In the genomic region with DNA sequence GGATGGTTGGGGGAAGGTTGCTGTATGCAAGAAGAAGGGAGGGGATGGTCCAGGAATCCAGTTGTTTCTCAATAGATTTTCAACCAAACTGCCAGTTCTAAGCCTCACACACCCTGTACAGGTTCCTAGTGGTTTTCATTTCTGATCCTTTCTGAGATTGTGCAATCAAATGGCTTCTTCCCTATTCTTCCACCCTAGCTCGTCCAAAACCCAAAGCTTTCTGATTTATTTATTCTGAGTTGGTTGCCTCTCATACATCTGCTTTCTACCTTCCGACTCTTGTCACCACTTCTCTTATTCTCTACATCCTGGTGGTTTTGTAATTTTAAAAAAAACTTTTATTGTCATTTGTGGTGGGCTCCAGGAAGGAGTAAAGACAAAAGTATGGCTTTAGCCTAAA, we compare ENCODE assay signal across 17 cellular contexts. TPM values are rescaled to one million over a fixed set of nuclear protein-coding genes. Genes with fewer than 3 reads are reported as not detected.
"Had no signal": no experiment of that assay in that cellular context is flagged by ENCODE, and none has a peak within 500 bp of the region (broad histone marks: within the 10 kb centered on the region; RNA-seq: fewer than 3 reads in every experiment).

No MANE protein-coding gene starts in this region.

- DNase-seq: activated CD4-positive, alpha-beta T cell treated with anti-CD3 and anti-CD28 coated beads for 36 hours; activated CD4-positive, alpha-beta T cell treated with anti-CD3 and anti-CD28 coated beads, Interleukin-2, amount 50 U/mL, for 48 hours; activated naive CD4-positive, alpha-beta T cell; activated naive CD8-positive, alpha-beta T cell treated with anti-CD3 and anti-CD28 coated beads for 36 hours; activated T-cell treated with anti-CD3 and anti-CD28 coated beads for 4 hours; amniotic stem cell; effector CD4-positive, alpha-beta T cell; sigmoid colon; stimulated activated CD4-positive, alpha-beta T cell treated with anti-CD3 and anti-CD28 coated beads, Interleukin-4, amount 100 ng/mL, for 4 hours had no signal

RNA-seq across cellular contexts. Expression of gene OR5A2, which starts 12.6 kb away (rescaled TPM):
- total RNA-seq: activated CD4-positive, alpha-beta T cell treated with anti-CD3 and anti-CD28 coated beads for 36 hours; activated naive CD8-positive, alpha-beta T cell treated with anti-CD3 and anti-CD28 coated beads for 36 hours; activated T-helper 1 cell treated with anti-CD3 and anti-CD28 coated beads, Interleukin-12 subunit alpha, Interleukin-12 subunit beta, Interleukin-2, Interleukin-4 antibody, amounts not matched to agents 30 ng/mL and 10 ng/mL and 1 ng/mL, durations not matched to agents 14 hours and 24 hours and 36 hours; cerebellum; frontal cortex; left lobe of liver; lung; mesothelial cell of epicardium; sigmoid colon; ureter; WTC11 had no signal

RNA-seq across cellular contexts. Expression of gene OR5A1, which starts 22.6 kb away (rescaled TPM):
- total RNA-seq: activated CD4-positive, alpha-beta T cell treated with anti-CD3 and anti-CD28 coated beads for 36 hours; activated naive CD8-positive, alpha-beta T cell treated with anti-CD3 and anti-CD28 coated beads for 36 hours; activated T-helper 1 cell treated with anti-CD3 and anti-CD28 coated beads, Interleukin-12 subunit alpha, Interleukin-12 subunit beta, Interleukin-2, Interleukin-4 antibody, amounts not matched to agents 30 ng/mL and 10 ng/mL and 1 ng/mL, durations not matched to agents 14 hours and 24 hours and 36 hours; cerebellum; frontal cortex; left lobe of liver; lung; mesothelial cell of epicardium; sigmoid colon; ureter; WTC11 had no signal

RNA-seq across cellular contexts. Expression of gene OR4D6, which starts 43.1 kb away (rescaled TPM):
- total RNA-seq: activated CD4-positive, alpha-beta T cell treated with anti-CD3 and anti-CD28 coated beads for 36 hours; activated naive CD8-positive, alpha-beta T cell treated with anti-CD3 and anti-CD28 coated beads for 36 hours; activated T-helper 1 cell treated with anti-CD3 and anti-CD28 coated beads, Interleukin-12 subunit alpha, Interleukin-12 subunit beta, Interleukin-2, Interleukin-4 antibody, amounts not matched to agents 30 ng/mL and 10 ng/mL and 1 ng/mL, durations not matched to agents 14 hours and 24 hours and 36 hours; cerebellum; frontal cortex; left lobe of liver; lung; mesothelial cell of epicardium; sigmoid colon; ureter; WTC11 had no signal

RNA-seq across cellular contexts. Expression of gene OR5AN1, which starts 55.0 kb away (rescaled TPM):
- total RNA-seq: activated CD4-positive, alpha-beta T cell treated with anti-CD3 and anti-CD28 coated beads for 36 hours; activated naive CD8-positive, alpha-beta T cell treated with anti-CD3 and anti-CD28 coated beads for 36 hours; activated T-helper 1 cell treated with anti-CD3 and anti-CD28 coated beads, Interleukin-12 subunit alpha, Interleukin-12 subunit beta, Interleukin-2, Interleukin-4 antibody, amounts not matched to agents 30 ng/mL and 10 ng/mL and 1 ng/mL, durations not matched to agents 14 hours and 24 hours and 36 hours; cerebellum; frontal cortex; left lobe of liver; mesothelial cell of epicardium; sigmoid colon; ureter; WTC11 had no signal

RNA-seq across cellular contexts. Expression of gene OR4D10, which starts 59.5 kb away (rescaled TPM):
- total RNA-seq: activated CD4-positive, alpha-beta T cell treated with anti-CD3 and anti-CD28 coated beads for 36 hours; activated naive CD8-positive, alpha-beta T cell treated with anti-CD3 and anti-CD28 coated beads for 36 hours; activated T-helper 1 cell treated with anti-CD3 and anti-CD28 coated beads, Interleukin-12 subunit alpha, Interleukin-12 subunit beta, Interleukin-2, Interleukin-4 antibody, amounts not matched to agents 30 ng/mL and 10 ng/mL and 1 ng/mL, durations not matched to agents 14 hours and 24 hours and 36 hours; cerebellum; frontal cortex; left lobe of liver; lung; mesothelial cell of epicardium; sigmoid colon; ureter; WTC11 had no signal
